ENCODE assay signal across 8 cellular contexts in the genomic region with DNA sequence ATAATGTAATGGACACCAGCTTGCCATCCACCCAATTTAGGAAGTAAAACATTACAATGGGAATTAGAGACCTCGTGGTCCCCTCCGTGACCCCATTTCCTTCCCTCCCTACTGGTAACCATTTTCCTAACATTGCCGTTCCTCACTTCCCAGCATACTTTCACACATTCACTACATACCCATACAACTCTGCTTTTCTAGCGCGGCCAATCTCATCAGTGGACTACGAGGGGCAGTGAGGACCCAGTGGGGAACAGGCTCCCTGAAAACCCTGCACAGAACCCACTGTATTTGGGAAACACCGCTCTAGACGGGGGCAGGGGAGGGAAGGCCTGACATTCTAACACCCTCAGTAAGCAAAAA. TPM values are rescaled to one million over a fixed set of nuclear protein-coding genes. Genes with fewer than 3 reads are reported as not detected.
A peak's percentile ranks its signal among the peaks of the same experiment; 100 is the strongest.
DNase-seq lines count a peak whose midpoint lies in the region; ATAC-seq and TF ChIP-seq lines count a peak whose summit lies in the region.

No MANE protein-coding gene starts in this region.

- H3K36me3 Mint-ChIP-seq in activated T-cell treated with anti-CD3 and anti-CD28 coated beads, Interleukin-2, amount 50 U/mL, for 4 hours (ENCODE audit: insufficient read depth) = peaks cover 15% of the 10 kb centered on the region

- no peaks in the 10 kb centered on the region for H3K36me3 ChIP-seq in thoracic aorta

- H3K4me3 ChIP-seq in astrocyte of the spinal cord (ENCODE audit: low read depth, low read length) (peak overlapping the region; percentile 70), thoracic aorta (peak overlapping the region; percentile 93)

- H3K9me3 Mint-ChIP-seq in activated T-cell treated with anti-CD3 and anti-CD28 coated beads, Interleukin-2, amount 50 U/mL, for 4 hours = peaks cover 12% of the 10 kb centered on the region

- TF ChIP-seq CTCF in astrocyte of the spinal cord (IDR thresholded peaks at IDR 0.05; ENCODE audit: low read depth, low read length) = no peak
- TF ChIP-seq CTCF in thoracic aorta (IDR thresholded peaks at IDR 0.05) = no peak

- no peaks in the 10 kb centered on the region for H3K9me3 ChIP-seq in thoracic aorta

- peak overlapping the region; percentile 83 for H3K4me3 Mint-ChIP-seq in activated T-cell treated with anti-CD3 and anti-CD28 coated beads, Interleukin-2, amount 50 U/mL, for 4 hours

- DNase-seq in activated T-cell treated with anti-CD3 and anti-CD28 coated beads, Interleukin-2, amount 50 U/mL, for 4 hours = no peak
- DNase-seq in activated T-cell treated with anti-CD3 and anti-CD28 coated beads for 4 hours (no peak), astrocyte of the spinal cord (ENCODE audit: low read depth, low spot score) (no peak), thoracic aorta (ENCODE audit: low spot score) (no peak), NCI-H187 (lab: John Stamatoyannopoulos, UW) (no peak)
- DNase-seq in activated CD8-positive, alpha-beta memory T cell treated with anti-CD3 and anti-CD28 coated beads, Interleukin-2, amount 50 U/mL, for 48 hours = no peak

- H3K27ac ChIP-seq in layer of hippocampus (ENCODE audit: low read depth, low read length) (peak overlapping the region; percentile 66), thoracic aorta (peak overlapping the region; percentile 68 to 70)

- H3K4me1 ChIP-seq in thoracic aorta (ENCODE audit: control insufficient read depth in 1 of 2, low read depth in 2 of 2) = peaks cover 0 to 11% of the 10 kb centered on the region in 2 donors

- in situ Hi-C loops in astrocyte of the spinal cord (cut with HindIII; ENCODE audit: low sequenced_read_pairs) = no loop called here

- no peaks in the 10 kb centered on the region for H3K27me3 ChIP-seq in layer of hippocampus (ENCODE audit: control insufficient read depth, insufficient read depth, low read length)
- no peaks in the 10 kb centered on the region for H3K27me3 ChIP-seq in thoracic aorta (replicated peaks; ENCODE audit: insufficient read depth)

- H3K27me3 Mint-ChIP-seq in activated T-cell treated with anti-CD3 and anti-CD28 coated beads, Interleukin-2, amount 50 U/mL, for 4 hours (ENCODE audit: low read depth) = no peaks in the 10 kb centered on the region

- no peak for ATAC-seq in activated T-cell treated with anti-CD3 and anti-CD28 coated beads, Interleukin-2, amount 50 U/mL, for 4 hours
- peak; percentile 2 for ATAC-seq in HG03571 (IDR thresholded peaks at IDR 0.05; ENCODE audit: unreplicated experiment)
- ATAC-seq in thoracic aorta (ENCODE audit: insufficient number of reproducible peaks, low FRiP score, low read depth) = no peak

- H3K4me1 Mint-ChIP-seq in activated T-cell treated with anti-CD3 and anti-CD28 coated beads, Interleukin-2, amount 50 U/mL, for 4 hours (ENCODE audit: low read depth) = peaks cover 44% of the 10 kb centered on the region

RNA-seq across cellular contexts. Expression of a gene that starts 1.1 kb away (rescaled TPM):
- 10 to 100 TPM; 42.0 to 46.0 (median 42.1) TPM for total RNA-seq in activated T-cell treated with anti-CD3 and anti-CD28 coated beads, Interleukin-2, amount 50 U/mL, for 4 hours
- 10 to 100 TPM; 77.8 to 85.9 TPM for total RNA-seq in thoracic aorta

RNA-seq across cellular contexts. Expression of a gene that starts 53.9 kb away (rescaled TPM):
- total RNA-seq in activated T-cell treated with anti-CD3 and anti-CD28 coated beads, Interleukin-2, amount 50 U/mL, for 4 hours = 10 to 100 TPM; 54.5 to 64.4 (median 58.2) TPM
- total RNA-seq in thoracic aorta = 1 to 10 TPM; 1.2 to 8.2 TPM

Comparison
In these comparisons a context has a peak if more than half of its experiments do, and no peak if none do; other contexts are left out.
1. RNA of a gene that starts 53.9 kb away (total RNA-seq): 54.5 to 64.4 TPM in activated T-cell treated with anti-CD3 and anti-CD28 coated beads, Interleukin-2, amount 50 U/mL, for 4 hours; 1.2 to 8.2 TPM in thoracic aorta; every median in the first group is over 4 times any median in the second.